ENCODE assay signal across 9 cellular contexts in the genomic region with DNA sequence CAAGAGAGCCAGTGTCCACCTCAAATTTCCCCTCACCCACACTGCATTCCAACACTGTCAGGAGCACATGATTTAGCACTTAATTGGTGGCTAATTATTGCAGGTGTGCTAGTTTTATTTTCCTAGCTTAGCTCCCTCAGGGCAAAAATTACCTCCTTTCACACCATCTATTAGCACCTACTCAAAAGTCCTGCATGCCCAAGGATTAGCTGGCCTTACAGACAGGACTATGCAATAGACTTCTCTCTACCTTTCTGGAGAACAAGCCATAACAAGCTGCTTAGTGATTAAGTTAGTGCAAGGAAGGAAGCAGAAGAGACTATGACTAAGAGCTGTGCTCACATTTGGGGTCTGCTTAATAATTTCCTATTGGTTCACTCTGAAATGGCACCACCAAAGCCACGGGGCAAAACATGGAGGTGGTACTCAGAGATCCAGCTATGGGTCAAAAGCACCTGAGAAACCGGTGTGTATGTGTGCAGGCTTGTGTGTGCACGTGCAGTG.
"Had no signal": no experiment of that assay in that cellular context is flagged by ENCODE, and none has a peak within 500 bp of the region (broad histone marks: within the 10 kb centered on the region; RNA-seq: fewer than 3 reads in every experiment).

No MANE protein-coding gene starts in this region.

- DNase-seq: activated CD4-positive, alpha-beta T cell treated with anti-CD3 and anti-CD28 coated beads for 36 hours; activated CD8-positive, alpha-beta memory T cell treated with anti-CD3 and anti-CD28 coated beads, Interleukin-2, amount 50 U/mL, for 48 hours; activated CD8-positive, alpha-beta T cell treated with anti-CD3 and anti-CD28 coated beads for 36 hours; activated naive CD4-positive, alpha-beta T cell treated with Interleukin-2 at 50 U/mL for 16 hours; islet precursor cell; T-helper 9 cell; tibial artery had no signal

- H3K27ac ChIP-seq: gastroesophageal sphincter, tibial artery, vagina had no signal

- H3K4me3 ChIP-seq: gastroesophageal sphincter, tibial artery, vagina had no signal

- ATAC-seq: activated CD4-positive, alpha-beta T cell treated with anti-CD3 and anti-CD28 coated beads for 36 hours; activated CD8-positive, alpha-beta T cell treated with anti-CD3 and anti-CD28 coated beads for 36 hours; gastroesophageal sphincter had no signal
